Comparison of ENCODE assay signal across 1 cellular context in the genomic region with DNA sequence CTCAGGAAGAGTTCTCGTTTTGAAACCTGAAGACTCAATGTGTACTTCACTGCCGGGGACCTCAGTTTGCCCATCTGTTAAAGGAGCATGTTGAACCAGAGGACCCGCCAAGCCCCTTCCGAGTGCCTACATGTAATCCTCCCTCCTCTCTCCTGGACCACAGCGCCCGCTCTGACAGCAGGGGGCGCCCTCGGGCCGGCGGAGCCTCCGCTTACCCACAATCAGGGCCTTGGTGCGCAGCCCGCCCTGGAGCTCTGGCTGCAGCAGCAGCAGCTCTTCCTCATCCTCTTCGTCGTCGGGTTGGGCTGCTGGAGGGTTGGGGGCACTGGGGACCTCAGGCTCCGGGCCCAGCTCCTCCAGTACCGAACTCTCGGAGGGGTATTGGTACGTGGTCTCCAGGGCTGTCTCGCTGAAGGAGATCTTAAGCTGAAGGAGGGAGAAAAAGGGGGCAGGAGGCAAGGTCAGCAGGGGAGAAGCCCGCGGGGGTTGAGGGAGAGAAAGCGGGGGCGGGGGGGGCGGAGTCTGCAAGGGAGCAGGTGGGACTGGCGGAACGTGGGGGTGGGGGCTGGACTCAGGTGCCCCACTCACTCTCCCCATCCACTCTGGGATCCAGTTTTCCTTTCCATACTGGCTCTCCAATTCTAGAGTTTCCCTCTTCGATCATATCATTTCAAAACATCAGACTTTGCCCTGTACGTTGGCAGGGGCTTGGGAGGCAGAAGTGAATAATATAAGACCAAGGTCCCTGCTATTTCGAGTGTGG.
A peak's percentile ranks its signal among the peaks of the same experiment; 100 is the strongest.
TF ChIP-seq lines count a peak whose summit lies in the region.

No MANE protein-coding gene starts in this region.

TF ChIP-seq in HepG2, 621 proteins besides CTCF, POLR2A, EP300 and RAD21 (continued from another document and continues in another):
- TF ChIP-seq, protein P1, sequence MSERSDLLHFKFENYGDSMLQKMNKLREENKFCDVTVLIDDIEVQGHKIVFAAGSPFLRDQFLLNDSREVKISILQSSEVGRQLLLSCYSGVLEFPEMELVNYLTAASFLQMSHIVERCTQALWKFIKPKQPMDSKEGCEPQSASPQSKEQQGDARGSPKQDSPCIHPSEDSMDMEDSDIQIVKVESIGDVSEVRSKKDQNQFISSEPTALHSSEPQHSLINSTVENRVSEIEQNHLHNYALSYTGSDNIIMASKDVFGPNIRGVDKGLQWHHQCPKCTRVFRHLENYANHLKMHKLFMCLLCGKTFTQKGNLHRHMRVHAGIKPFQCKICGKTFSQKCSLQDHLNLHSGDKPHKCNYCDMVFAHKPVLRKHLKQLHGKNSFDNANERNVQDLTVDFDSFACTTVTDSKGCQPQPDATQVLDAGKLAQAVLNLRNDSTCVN (CRISPR knock-in tag; IDR thresholded peaks at IDR 0.05; ENCODE audit: borderline replicate concordance): no peak; the same call in 1 of the 2 replicates
- TF ChIP-seq, protein P2, sequence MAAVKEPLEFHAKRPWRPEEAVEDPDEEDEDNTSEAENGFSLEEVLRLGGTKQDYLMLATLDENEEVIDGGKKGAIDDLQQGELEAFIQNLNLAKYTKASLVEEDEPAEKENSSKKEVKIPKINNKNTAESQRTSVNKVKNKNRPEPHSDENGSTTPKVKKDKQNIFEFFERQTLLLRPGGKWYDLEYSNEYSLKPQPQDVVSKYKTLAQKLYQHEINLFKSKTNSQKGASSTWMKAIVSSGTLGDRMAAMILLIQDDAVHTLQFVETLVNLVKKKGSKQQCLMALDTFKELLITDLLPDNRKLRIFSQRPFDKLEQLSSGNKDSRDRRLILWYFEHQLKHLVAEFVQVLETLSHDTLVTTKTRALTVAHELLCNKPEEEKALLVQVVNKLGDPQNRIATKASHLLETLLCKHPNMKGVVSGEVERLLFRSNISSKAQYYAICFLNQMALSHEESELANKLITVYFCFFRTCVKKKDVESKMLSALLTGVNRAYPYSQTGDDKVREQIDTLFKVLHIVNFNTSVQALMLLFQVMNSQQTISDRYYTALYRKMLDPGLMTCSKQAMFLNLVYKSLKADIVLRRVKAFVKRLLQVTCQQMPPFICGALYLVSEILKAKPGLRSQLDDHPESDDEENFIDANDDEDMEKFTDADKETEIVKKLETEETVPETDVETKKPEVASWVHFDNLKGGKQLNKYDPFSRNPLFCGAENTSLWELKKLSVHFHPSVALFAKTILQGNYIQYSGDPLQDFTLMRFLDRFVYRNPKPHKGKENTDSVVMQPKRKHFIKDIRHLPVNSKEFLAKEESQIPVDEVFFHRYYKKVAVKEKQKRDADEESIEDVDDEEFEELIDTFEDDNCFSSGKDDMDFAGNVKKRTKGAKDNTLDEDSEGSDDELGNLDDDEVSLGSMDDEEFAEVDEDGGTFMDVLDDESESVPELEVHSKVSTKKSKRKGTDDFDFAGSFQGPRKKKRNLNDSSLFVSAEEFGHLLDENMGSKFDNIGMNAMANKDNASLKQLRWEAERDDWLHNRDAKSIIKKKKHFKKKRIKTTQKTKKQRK (IDR thresholded peaks at IDR 0.05; ENCODE audit: low read length): no peak
- peak; percentile 87; the same call in 1 of the 2 replicates for TF ChIP-seq ZNF292 (CRISPR knock-in tag; IDR thresholded peaks at IDR 0.05; ENCODE audit: borderline replicate concordance, low read depth)
- no peak for TF ChIP-seq FOXK2 (IDR thresholded peaks at IDR 0.05)
- TF ChIP-seq RARG (CRISPR knock-in tag; IDR thresholded peaks at IDR 0.05; ENCODE audit: low read depth): no peak
- TF ChIP-seq ESRRA (CRISPR knock-in tag; IDR thresholded peaks at IDR 0.05; ENCODE audit: low read depth): no peak
- no peak for TF ChIP-seq GTF2F1 (IDR thresholded peaks at IDR 0.05; ENCODE audit: low read length)
- peak; percentile 79; the same call in 1 of the 2 replicates for TF ChIP-seq SRY (CRISPR knock-in tag; IDR thresholded peaks at IDR 0.05)
- TF ChIP-seq, protein P3, sequence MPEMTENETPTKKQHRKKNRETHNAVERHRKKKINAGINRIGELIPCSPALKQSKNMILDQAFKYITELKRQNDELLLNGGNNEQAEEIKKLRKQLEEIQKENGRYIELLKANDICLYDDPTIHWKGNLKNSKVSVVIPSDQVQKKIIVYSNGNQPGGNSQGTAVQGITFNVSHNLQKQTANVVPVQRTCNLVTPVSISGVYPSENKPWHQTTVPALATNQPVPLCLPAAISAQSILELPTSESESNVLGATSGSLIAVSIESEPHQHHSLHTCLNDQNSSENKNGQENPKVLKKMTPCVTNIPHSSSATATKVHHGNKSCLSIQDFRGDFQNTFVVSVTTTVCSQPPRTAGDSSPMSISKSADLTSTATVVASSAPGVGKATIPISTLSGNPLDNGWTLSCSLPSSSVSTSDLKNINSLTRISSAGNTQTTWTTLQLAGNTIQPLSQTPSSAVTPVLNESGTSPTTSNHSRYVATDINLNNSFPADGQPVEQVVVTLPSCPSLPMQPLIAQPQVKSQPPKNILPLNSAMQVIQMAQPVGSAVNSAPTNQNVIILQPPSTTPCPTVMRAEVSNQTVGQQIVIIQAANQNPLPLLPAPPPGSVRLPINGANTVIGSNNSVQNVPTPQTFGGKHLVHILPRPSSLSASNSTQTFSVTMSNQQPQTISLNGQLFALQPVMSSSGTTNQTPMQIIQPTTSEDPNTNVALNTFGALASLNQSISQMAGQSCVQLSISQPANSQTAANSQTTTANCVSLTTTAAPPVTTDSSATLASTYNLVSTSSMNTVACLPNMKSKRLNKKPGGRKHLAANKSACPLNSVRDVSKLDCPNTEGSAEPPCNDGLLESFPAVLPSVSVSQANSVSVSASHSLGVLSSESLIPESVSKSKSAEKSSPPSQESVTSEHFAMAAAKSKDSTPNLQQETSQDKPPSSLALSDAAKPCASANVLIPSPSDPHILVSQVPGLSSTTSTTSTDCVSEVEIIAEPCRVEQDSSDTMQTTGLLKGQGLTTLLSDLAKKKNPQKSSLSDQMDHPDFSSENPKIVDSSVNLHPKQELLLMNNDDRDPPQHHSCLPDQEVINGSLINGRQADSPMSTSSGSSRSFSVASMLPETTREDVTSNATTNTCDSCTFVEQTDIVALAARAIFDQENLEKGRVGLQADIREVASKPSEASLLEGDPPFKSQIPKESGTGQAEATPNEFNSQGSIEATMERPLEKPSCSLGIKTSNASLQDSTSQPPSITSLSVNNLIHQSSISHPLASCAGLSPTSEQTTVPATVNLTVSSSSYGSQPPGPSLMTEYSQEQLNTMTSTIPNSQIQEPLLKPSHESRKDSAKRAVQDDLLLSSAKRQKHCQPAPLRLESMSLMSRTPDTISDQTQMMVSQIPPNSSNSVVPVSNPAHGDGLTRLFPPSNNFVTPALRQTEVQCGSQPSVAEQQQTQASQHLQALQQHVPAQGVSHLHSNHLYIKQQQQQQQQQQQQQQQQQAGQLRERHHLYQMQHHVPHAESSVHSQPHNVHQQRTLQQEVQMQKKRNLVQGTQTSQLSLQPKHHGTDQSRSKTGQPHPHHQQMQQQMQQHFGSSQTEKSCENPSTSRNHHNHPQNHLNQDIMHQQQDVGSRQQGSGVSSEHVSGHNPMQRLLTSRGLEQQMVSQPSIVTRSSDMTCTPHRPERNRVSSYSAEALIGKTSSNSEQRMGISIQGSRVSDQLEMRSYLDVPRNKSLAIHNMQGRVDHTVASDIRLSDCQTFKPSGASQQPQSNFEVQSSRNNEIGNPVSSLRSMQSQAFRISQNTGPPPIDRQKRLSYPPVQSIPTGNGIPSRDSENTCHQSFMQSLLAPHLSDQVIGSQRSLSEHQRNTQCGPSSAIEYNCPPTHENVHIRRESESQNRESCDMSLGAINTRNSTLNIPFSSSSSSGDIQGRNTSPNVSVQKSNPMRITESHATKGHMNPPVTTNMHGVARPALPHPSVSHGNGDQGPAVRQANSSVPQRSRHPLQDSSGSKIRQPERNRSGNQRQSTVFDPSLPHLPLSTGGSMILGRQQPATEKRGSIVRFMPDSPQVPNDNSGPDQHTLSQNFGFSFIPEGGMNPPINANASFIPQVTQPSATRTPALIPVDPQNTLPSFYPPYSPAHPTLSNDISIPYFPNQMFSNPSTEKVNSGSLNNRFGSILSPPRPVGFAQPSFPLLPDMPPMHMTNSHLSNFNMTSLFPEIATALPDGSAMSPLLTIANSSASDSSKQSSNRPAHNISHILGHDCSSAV (CRISPR knock-in tag; IDR thresholded peaks at IDR 0.05; ENCODE audit: borderline replicate concordance): no peak
- TF ChIP-seq RXRB (CRISPR knock-in tag; IDR thresholded peaks at IDR 0.05; ENCODE audit: borderline replicate concordance): peak; percentile 57; the same call in 1 of the 2 replicates
- TF ChIP-seq ZNF550 (CRISPR knock-in tag; IDR thresholded peaks at IDR 0.05; ENCODE audit: borderline replicate concordance): no peak
- TF ChIP-seq ZSCAN30 (CRISPR knock-in tag; IDR thresholded peaks at IDR 0.05): no peak
- TF ChIP-seq, protein P4, sequence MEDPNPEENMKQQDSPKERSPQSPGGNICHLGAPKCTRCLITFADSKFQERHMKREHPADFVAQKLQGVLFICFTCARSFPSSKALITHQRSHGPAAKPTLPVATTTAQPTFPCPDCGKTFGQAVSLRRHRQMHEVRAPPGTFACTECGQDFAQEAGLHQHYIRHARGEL (CRISPR knock-in tag; IDR thresholded peaks at IDR 0.05): peak; percentile 52; the same call in 1 of the 2 replicates
- peak; percentile 65; the same call in 1 of the 2 replicates for TF ChIP-seq SPEN (CRISPR knock-in tag; IDR thresholded peaks at IDR 0.05; ENCODE audit: low read depth)
- TF ChIP-seq TGIF2 (CRISPR knock-in tag; IDR thresholded peaks at IDR 0.05): peak; percentile 64; the same call in 1 of the 2 replicates
- TF ChIP-seq ELF4 (CRISPR knock-in tag; IDR thresholded peaks at IDR 0.05; ENCODE audit: borderline replicate concordance): no peak
- peak; percentile 53 for TF ChIP-seq MEIS1 (CRISPR knock-in tag; IDR thresholded peaks at IDR 0.05; ENCODE audit: borderline replicate concordance)
- peak; percentile 93 for TF ChIP-seq ZNF629 (CRISPR knock-in tag; conservative IDR thresholded peaks at IDR 0.05)
- no peak for TF ChIP-seq TBX3 (IDR thresholded peaks at IDR 0.05; ENCODE audit: borderline replicate concordance)
- peak; percentile 39; the same call in 1 of the 2 replicates for TF ChIP-seq MYC (CRISPR knock-in tag; IDR thresholded peaks at IDR 0.05; ENCODE audit: borderline replicate concordance)
- TF ChIP-seq, protein P5, sequence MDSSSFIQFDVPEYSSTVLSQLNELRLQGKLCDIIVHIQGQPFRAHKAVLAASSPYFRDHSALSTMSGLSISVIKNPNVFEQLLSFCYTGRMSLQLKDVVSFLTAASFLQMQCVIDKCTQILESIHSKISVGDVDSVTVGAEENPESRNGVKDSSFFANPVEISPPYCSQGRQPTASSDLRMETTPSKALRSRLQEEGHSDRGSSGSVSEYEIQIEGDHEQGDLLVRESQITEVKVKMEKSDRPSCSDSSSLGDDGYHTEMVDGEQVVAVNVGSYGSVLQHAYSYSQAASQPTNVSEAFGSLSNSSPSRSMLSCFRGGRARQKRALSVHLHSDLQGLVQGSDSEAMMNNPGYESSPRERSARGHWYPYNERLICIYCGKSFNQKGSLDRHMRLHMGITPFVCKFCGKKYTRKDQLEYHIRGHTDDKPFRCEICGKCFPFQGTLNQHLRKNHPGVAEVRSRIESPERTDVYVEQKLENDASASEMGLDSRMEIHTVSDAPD (CRISPR knock-in tag; IDR thresholded peaks at IDR 0.05): peak; percentile 66; the same call in 1 of the 2 replicates
- 0 out of 2 replicates have a peak, but pooled peaks have one; percentile 36 for TF ChIP-seq ZNF24 (IDR thresholded peaks at IDR 0.05)
- no peak for TF ChIP-seq NR2F6 (IDR thresholded peaks at IDR 0.05)
- TF ChIP-seq NR2F6 (CRISPR knock-in tag; IDR thresholded peaks at IDR 0.05): peak; percentile 55; the same call in 1 of the 2 replicates
- TF ChIP-seq, protein P6, sequence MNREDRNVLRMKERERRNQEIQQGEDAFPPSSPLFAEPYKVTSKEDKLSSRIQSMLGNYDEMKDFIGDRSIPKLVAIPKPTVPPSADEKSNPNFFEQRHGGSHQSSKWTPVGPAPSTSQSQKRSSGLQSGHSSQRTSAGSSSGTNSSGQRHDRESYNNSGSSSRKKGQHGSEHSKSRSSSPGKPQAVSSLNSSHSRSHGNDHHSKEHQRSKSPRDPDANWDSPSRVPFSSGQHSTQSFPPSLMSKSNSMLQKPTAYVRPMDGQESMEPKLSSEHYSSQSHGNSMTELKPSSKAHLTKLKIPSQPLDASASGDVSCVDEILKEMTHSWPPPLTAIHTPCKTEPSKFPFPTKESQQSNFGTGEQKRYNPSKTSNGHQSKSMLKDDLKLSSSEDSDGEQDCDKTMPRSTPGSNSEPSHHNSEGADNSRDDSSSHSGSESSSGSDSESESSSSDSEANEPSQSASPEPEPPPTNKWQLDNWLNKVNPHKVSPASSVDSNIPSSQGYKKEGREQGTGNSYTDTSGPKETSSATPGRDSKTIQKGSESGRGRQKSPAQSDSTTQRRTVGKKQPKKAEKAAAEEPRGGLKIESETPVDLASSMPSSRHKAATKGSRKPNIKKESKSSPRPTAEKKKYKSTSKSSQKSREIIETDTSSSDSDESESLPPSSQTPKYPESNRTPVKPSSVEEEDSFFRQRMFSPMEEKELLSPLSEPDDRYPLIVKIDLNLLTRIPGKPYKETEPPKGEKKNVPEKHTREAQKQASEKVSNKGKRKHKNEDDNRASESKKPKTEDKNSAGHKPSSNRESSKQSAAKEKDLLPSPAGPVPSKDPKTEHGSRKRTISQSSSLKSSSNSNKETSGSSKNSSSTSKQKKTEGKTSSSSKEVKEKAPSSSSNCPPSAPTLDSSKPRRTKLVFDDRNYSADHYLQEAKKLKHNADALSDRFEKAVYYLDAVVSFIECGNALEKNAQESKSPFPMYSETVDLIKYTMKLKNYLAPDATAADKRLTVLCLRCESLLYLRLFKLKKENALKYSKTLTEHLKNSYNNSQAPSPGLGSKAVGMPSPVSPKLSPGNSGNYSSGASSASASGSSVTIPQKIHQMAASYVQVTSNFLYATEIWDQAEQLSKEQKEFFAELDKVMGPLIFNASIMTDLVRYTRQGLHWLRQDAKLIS (CRISPR knock-in tag; IDR thresholded peaks at IDR 0.05): no peak
- no peak for TF ChIP-seq SYNCRIP (IDR thresholded peaks at IDR 0.05; ENCODE audit: insufficient read depth, low read depth, low read length)
- TF ChIP-seq KMT2A (CRISPR knock-in tag; IDR thresholded peaks at IDR 0.05): peak; percentile 76; the same call in 1 of the 2 replicates
- TF ChIP-seq PPARG (CRISPR knock-in tag; conservative IDR thresholded peaks at IDR 0.05): peak; percentile 68
- TF ChIP-seq EEA1 (CRISPR knock-in tag; IDR thresholded peaks at IDR 0.05; ENCODE audit: borderline replicate concordance): 0 out of 2 replicates have a peak, but pooled peaks have one; percentile 3
- no peak; the same call in 1 of the 2 replicates for TF ChIP-seq SIN3A (IDR thresholded peaks at IDR 0.05; ENCODE audit: borderline replicate concordance, low read depth, low read length)
- TF ChIP-seq ZNF569 (CRISPR knock-in tag; IDR thresholded peaks at IDR 0.05; ENCODE audit: borderline replicate concordance): no peak
- no peak for TF ChIP-seq REL (CRISPR knock-in tag; conservative IDR thresholded peaks at IDR 0.05)
- TF ChIP-seq ZNF552 (CRISPR knock-in tag; IDR thresholded peaks at IDR 0.05; ENCODE audit: borderline replicate concordance): no peak
- TF ChIP-seq NCOA2 (CRISPR knock-in tag; IDR thresholded peaks at IDR 0.05): peak; percentile 22; the same call in 1 of the 2 replicates
- no peak for TF ChIP-seq ZNF713 (CRISPR knock-in tag; IDR thresholded peaks at IDR 0.05)
- TF ChIP-seq HNF4G (IDR thresholded peaks at IDR 0.05; ENCODE audit: borderline replicate concordance, low read depth, low read length): peak; percentile 62
- TF ChIP-seq HNF4G (CRISPR knock-in tag; IDR thresholded peaks at IDR 0.05; ENCODE audit: borderline replicate concordance, low read depth): 0 out of 2 replicates have a peak, but pooled peaks have one; percentile 12
- TF ChIP-seq SMARCE1 (IDR thresholded peaks at IDR 0.05; ENCODE audit: borderline replicate concordance): 0 out of 2 replicates have a peak, but pooled peaks have one; percentile 7
- no peak for TF ChIP-seq EZH2 (conservative IDR thresholded peaks at IDR 0.05; ENCODE audit: low read depth, low read length)
